ENCODE assay signal across 12 cellular contexts in genomic region chr5:12292610-12293204, GRCh38.
DNase-seq lines count a peak whose midpoint lies in the region; ATAC-seq and TF ChIP-seq lines count a peak whose summit lies in the region.
"Had no signal": no experiment of that assay in that cellular context is flagged by ENCODE, and none has a peak within 500 bp of the region (broad histone marks: within the 10 kb centered on the region; RNA-seq: fewer than 3 reads in every experiment).

No MANE protein-coding gene starts in this region.

- POLR2A ChIA-PET in OCI-LY7 (lab: Charles Lee): no interaction called here

- CTCF ChIA-PET in OCI-LY7 (lab: Charles Lee; ENCODE audit: unreplicated experiment): no interaction called here

- H3K79me2 ChIP-seq in OCI-LY7 (ENCODE audit: insufficient read depth, low read depth, low read length): no peaks in the 10 kb centered on the region

- no peak overlapping the region for H2AFZ ChIP-seq in OCI-LY7 (ENCODE audit: low read length)

- peak; percentile 58 for TF ChIP-seq CTCF in OCI-LY7 (conservative IDR thresholded peaks at IDR 0.05; ENCODE audit: low read length)
- TF ChIP-seq CTCF in epithelial cell of proximal tubule (conservative IDR thresholded peaks at IDR 0.05; ENCODE audit: low read depth, low read length): peak; percentile 39
- TF ChIP-seq CTCF in stomach (IDR thresholded peaks at IDR 0.05): no peak

- DNase-seq in COLO829 (ENCODE audit: low spot score): peak; percentile 0
- peak; percentile 9 for DNase-seq in OCI-LY7 (ENCODE audit: low spot score)
- no peak for DNase-seq in epithelial cell of proximal tubule (ENCODE audit: low read depth)
- no peak for DNase-seq in aorta
- DNase-seq in cerebellar nuclear complex (lab: John Stamatoyannopoulos, UW): no peak
- DNase-seq in stomach: no peak
- DNase-seq: activated CD8-positive, alpha-beta memory T cell treated with anti-CD3 and anti-CD28 coated beads, Interleukin-2, amount 50 U/mL, for 48 hours; CD4-positive, alpha-beta T cell; mucosa of descending colon; NCI-H2029 had no signal

- H3K9me3 ChIP-seq in OCI-LY7 (ENCODE audit: low read length) (peaks cover 23% of the 10 kb centered on the region; the same call in 1 of the 2 replicates), aorta (ENCODE audit: control insufficient read depth, low read length) (no peaks in the 10 kb centered on the region), stomach (peaks cover 0 to 9% (median 2%) of the 10 kb centered on the region in 4 donors)

- no peaks in the 10 kb centered on the region for H3K9me2 ChIP-seq in OCI-LY7 (ENCODE audit: insufficient read depth, low read length)

- intact Hi-C loops in OCI-LY7 (cut with micrococcal nuclease; ENCODE audit: unreplicated experiment) (no loop called here), aorta (cut with DNase I) (no loop called here), stomach (cut with DNase I; ENCODE audit: low total_unique reads) (no loop called here)

- no peak for TF ChIP-seq EP300 in Ishikawa (IDR thresholded peaks at IDR 0.05; ENCODE audit: borderline replicate concordance)
- no peak for TF ChIP-seq EP300 in stomach (IDR thresholded peaks at IDR 0.05)

- no peak overlapping the region for H3K27ac ChIP-seq in OCI-LY7 (ENCODE audit: low read depth, low read length, poor library complexity, severe bottlenecking)
- no peak overlapping the region for H3K27ac ChIP-seq in aorta (ENCODE audit: low read depth in 1 of 2, low read length in 2 of 2)
- H3K27ac ChIP-seq in stomach: no peak overlapping the region

- H3K27me3 ChIP-seq in aorta (ENCODE audit: control insufficient read depth in 1 of 2, insufficient read depth in 2 of 2, low read length in 1 of 2) (no peaks in the 10 kb centered on the region), stomach (no peaks in the 10 kb centered on the region)

- H3K36me3 ChIP-seq in OCI-LY7 (ENCODE audit: insufficient read depth, low read length) (no peaks in the 10 kb centered on the region), aorta (ENCODE audit: control insufficient read depth in 1 of 2, insufficient read depth in 2 of 2, low read length in 1 of 2) (no peaks in the 10 kb centered on the region), stomach (no peaks in the 10 kb centered on the region)

- H3K4me1 ChIP-seq in OCI-LY7 (ENCODE audit: insufficient read depth, low read length, poor library complexity, severe bottlenecking): no peaks in the 10 kb centered on the region
- H3K4me1 ChIP-seq in aorta (ENCODE audit: control insufficient read depth in 1 of 2, insufficient read depth in 2 of 2, low read length in 2 of 2): no peaks in the 10 kb centered on the region
- no peaks in the 10 kb centered on the region for H3K4me1 ChIP-seq in stomach

- no peak overlapping the region for H3K4me2 ChIP-seq in OCI-LY7 (ENCODE audit: low read length)

- BruUV-seq in OCI-LY7 (replicated peaks; lab: Mats Ljungman, UMichigan): no TSS peak

- peak; percentile 73 for TF ChIP-seq RAD21 in Ishikawa (IDR thresholded peaks at IDR 0.05; ENCODE audit: low read depth)

- no peak for TF ChIP-seq POLR2A in stomach (IDR thresholded peaks at IDR 0.05)

- 30 to 33% methylated on average over 6 of the region's 6 CpGs for WGBS in aorta, 2 donors
- 39 to 44% (median 40%) methylated on average over 6 of the region's 6 CpGs for WGBS in stomach, 5 donors

- H3K4me3 ChIP-seq in OCI-LY7 (ENCODE audit: low read depth, low read length, poor library complexity, severe bottlenecking) (no peak overlapping the region), epithelial cell of proximal tubule (ENCODE audit: low read depth, low read length) (no peak overlapping the region), aorta (ENCODE audit: low read length in 2 of 2) (no peak overlapping the region), stomach (no peak overlapping the region)
- H3K4me3 ChIP-seq: mucosa of descending colon had no signal

- ATAC-seq in aorta (ENCODE audit: low FRiP score) (no peak), GM21381 (IDR thresholded peaks at IDR 0.05; ENCODE audit: unreplicated experiment) (no peak)
- ATAC-seq: mucosa of descending colon had no signal

- H4K20me1 ChIP-seq in OCI-LY7 (ENCODE audit: insufficient read depth, low read length): no peaks in the 10 kb centered on the region

TF ChIP-seq in Ishikawa, 13 proteins besides CTCF, POLR2A, EP300 and RAD21:
- TF ChIP-seq REST (IDR thresholded peaks at IDR 0.05; ENCODE audit: low read depth): no peak
- TF ChIP-seq FOXM1 (IDR thresholded peaks at IDR 0.05; ENCODE audit: borderline replicate concordance, low read depth): no peak
- TF ChIP-seq TEAD4 (IDR thresholded peaks at IDR 0.05): no peak
- no peak for TF ChIP-seq EGR1 (IDR thresholded peaks at IDR 0.05)
- TF ChIP-seq NFIC (IDR thresholded peaks at IDR 0.05): no peak
TF ChIP-seq in Ishikawa: peak in this region for 0.

Comparison
In these comparisons a context has a peak if more than half of its experiments do, and no peak if none do; other contexts are left out.
1. DNase-seq: peak in COLO829 (single experiment) and OCI-LY7 (single experiment); none in epithelial cell of proximal tubule (single experiment), aorta (0 of 2), cerebellar nuclear complex (0 of 2) and stomach (single experiment).
2. CTCF ChIP-seq: peak in OCI-LY7 (single experiment) and epithelial cell of proximal tubule (single experiment); none in stomach (0 of 7).